ENCODE assay signal across 1 cellular context in genomic region chr13:26050568-26051230, GRCh38.
TF ChIP-seq lines count a peak whose summit lies in the region.

No MANE protein-coding gene starts in this region.

TF ChIP-seq in WTC11, 78 proteins besides CTCF, POLR2A, EP300 and RAD21 (continued from another document and continues in another):
- TF ChIP-seq E2F1 (CRISPR knock-in tag; IDR thresholded peaks at IDR 0.05) (no peak), ZNF219 (CRISPR knock-in tag; IDR thresholded peaks at IDR 0.05; ENCODE audit: borderline replicate concordance) (no peak; the same call in 1 of the 2 replicates), ZNF232 (CRISPR knock-in tag; IDR thresholded peaks at IDR 0.05) (peak; percentile 66; the same call in 1 of the 2 replicates), RELA (CRISPR knock-in tag; IDR thresholded peaks at IDR 0.05; ENCODE audit: borderline replicate concordance) (peak; percentile 94; the same call in 1 of the 2 replicates), ATF3 (CRISPR knock-in tag; conservative IDR thresholded peaks at IDR 0.05) (no peak), ZBTB21 (CRISPR knock-in tag; IDR thresholded peaks at IDR 0.05; ENCODE audit: borderline replicate concordance) (peak; percentile 93), PRRX2 (CRISPR knock-in tag; IDR thresholded peaks at IDR 0.05) (no peak), CBFB (CRISPR knock-in tag; IDR thresholded peaks at IDR 0.05; ENCODE audit: low read depth) (no peak), SOX15 (CRISPR knock-in tag; IDR thresholded peaks at IDR 0.05) (no peak), TEAD4 (CRISPR knock-in tag; IDR thresholded peaks at IDR 0.05) (peak; percentile 59; the same call in 1 of the 2 replicates), ZNF121 (CRISPR knock-in tag; IDR thresholded peaks at IDR 0.05) (no peak), ELF4 (CRISPR knock-in tag; IDR thresholded peaks at IDR 0.05; ENCODE audit: low read depth) (no peak), TEAD1 (CRISPR knock-in tag; IDR thresholded peaks at IDR 0.05) (peak; percentile 66), CDX4 (CRISPR knock-in tag; IDR thresholded peaks at IDR 0.05; ENCODE audit: borderline replicate concordance) (no peak), MLX (CRISPR knock-in tag; IDR thresholded peaks at IDR 0.05) (peak; percentile 93; the same call in 1 of the 2 replicates), NR1H2 (CRISPR knock-in tag; IDR thresholded peaks at IDR 0.05) (no peak), SMAD4 (CRISPR knock-in tag; IDR thresholded peaks at IDR 0.05) (0 out of 2 replicates have a peak, but pooled peaks have one; percentile 9), CREM (CRISPR knock-in tag; IDR thresholded peaks at IDR 0.05) (peak; percentile 56; the same call in 1 of the 2 replicates), OVOL2 (CRISPR knock-in tag; IDR thresholded peaks at IDR 0.05; ENCODE audit: borderline replicate concordance) (no peak), ZNF396 (CRISPR knock-in tag; IDR thresholded peaks at IDR 0.05; ENCODE audit: borderline replicate concordance) (no peak), ZNF317 (CRISPR knock-in tag; IDR thresholded peaks at IDR 0.05; ENCODE audit: borderline replicate concordance, low read depth) (peak; percentile 64; the same call in 1 of the 2 replicates), ZNF281 (CRISPR knock-in tag; IDR thresholded peaks at IDR 0.05) (no peak), TP53 (CRISPR knock-in tag; IDR thresholded peaks at IDR 0.05) (peak; percentile 94), PRDM15 (CRISPR knock-in tag; IDR thresholded peaks at IDR 0.05) (no peak), USF2 (CRISPR knock-in tag; IDR thresholded peaks at IDR 0.05) (peak; percentile 28; the same call in 1 of the 2 replicates), ESRRA (CRISPR knock-in tag; IDR thresholded peaks at IDR 0.05; ENCODE audit: borderline replicate concordance) (peak; percentile 94), GTF2I (CRISPR knock-in tag; conservative IDR thresholded peaks at IDR 0.05) (no peak), EMX1 (CRISPR knock-in tag; IDR thresholded peaks at IDR 0.05) (no peak), NR3C1 (CRISPR knock-in tag; conservative IDR thresholded peaks at IDR 0.05; ENCODE audit: low read depth) (peak; percentile 62; the same call in 1 of the 2 replicates), ZBTB43 (CRISPR knock-in tag; IDR thresholded peaks at IDR 0.05) (peak; percentile 51; the same call in 1 of the 2 replicates), SMAD3 (CRISPR knock-in tag; IDR thresholded peaks at IDR 0.05; ENCODE audit: borderline replicate concordance) (peak; percentile 82; the same call in 1 of the 2 replicates), FOXP4 (CRISPR knock-in tag; IDR thresholded peaks at IDR 0.05) (peak; percentile 97), E2F5 (CRISPR knock-in tag; IDR thresholded peaks at IDR 0.05) (no peak), ZNF671 (CRISPR knock-in tag; IDR thresholded peaks at IDR 0.05) (no peak), KAT7 (CRISPR knock-in tag; IDR thresholded peaks at IDR 0.05; ENCODE audit: borderline replicate concordance) (peak; percentile 96), AR (CRISPR knock-in tag; IDR thresholded peaks at IDR 0.05) (no peak), PREB (CRISPR knock-in tag; IDR thresholded peaks at IDR 0.05; ENCODE audit: borderline replicate concordance) (no peak), IRF1 (CRISPR knock-in tag; IDR thresholded peaks at IDR 0.05) (peak; percentile 92), ZNF416 (CRISPR knock-in tag; IDR thresholded peaks at IDR 0.05) (no peak), NFATC4 (CRISPR knock-in tag; IDR thresholded peaks at IDR 0.05) (no peak)
